In the genomic region with DNA sequence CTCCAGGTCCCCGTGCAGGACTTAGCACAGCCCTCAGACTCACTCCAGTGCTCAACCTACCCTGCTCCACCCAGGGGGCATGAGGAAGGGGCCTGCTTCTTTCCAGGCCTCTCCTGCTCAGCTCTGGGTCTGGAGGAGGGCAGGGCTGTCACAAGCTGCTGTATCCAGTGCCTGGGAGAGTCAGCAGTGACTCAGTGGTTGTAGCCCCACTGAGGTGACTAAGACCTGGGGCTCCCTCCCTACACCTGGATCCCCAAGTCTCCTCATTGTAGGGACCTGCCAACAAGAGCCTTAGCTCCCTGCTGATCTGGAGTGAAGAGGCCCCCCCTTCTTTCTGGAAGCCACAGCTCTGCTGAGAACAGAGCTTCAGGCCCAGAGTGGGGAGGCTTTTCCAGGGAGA, we compare ENCODE assay signal across 21 cellular contexts. TPM values are rescaled to one million over a fixed set of nuclear protein-coding genes. Genes with fewer than 3 reads are reported as not detected.
"Had no signal": no experiment of that assay in that cellular context is flagged by ENCODE, and none has a peak within 500 bp of the region (broad histone marks: within the 10 kb centered on the region; RNA-seq: fewer than 3 reads in every experiment).

No MANE protein-coding gene starts in this region.

- H3K27ac ChIP-seq: gastrocnemius medialis, heart left ventricle, left ventricle myocardium inferior, prostate gland, testis, upper lobe of left lung, WERI-Rb-1 had no signal

- ATAC-seq: activated T-cell treated with anti-CD3 and anti-CD28 coated beads, Interleukin-2, amount 50 U/mL, for 72 hours; effector memory CD8-positive, alpha-beta T cell; gastrocnemius medialis; heart left ventricle; mucosa of descending colon; stimulated activated memory B cell treated with anti-CD40 and anti-IgM and Interleukin-4, amounts not matched to agents 10 μg/mL and 1 μg/mL and 100 μg/mL, for 72 hours; T-helper 17 cell had no signal

- H3K9me3 ChIP-seq: gastrocnemius medialis, prostate gland, testis had no signal

- H3K4me2 ChIP-seq: smooth muscle cell had no signal

- H3K27me3 ChIP-seq: gastrocnemius medialis, heart left ventricle, testis, upper lobe of left lung had no signal

- H3K4me1 ChIP-seq: gastrocnemius medialis, prostate gland had no signal

- DNase-seq: activated CD4-positive, alpha-beta T cell treated with anti-CD3 and anti-CD28 coated beads for 1 hour; activated CD8-positive, alpha-beta memory T cell treated with anti-CD3 and anti-CD28 coated beads for 24 hours; activated effector memory CD4-positive, alpha-beta T cell treated with anti-CD3 and anti-CD28 coated beads, Interleukin-2, amount 50 U/mL, for 16 hours; activated T-cell treated with anti-CD3 and anti-CD28 coated beads, Interleukin-2, amount 50 U/mL, for 72 hours; effector memory CD8-positive, alpha-beta T cell; gastrocnemius medialis; heart left ventricle; kidney glomerular epithelial cell; left ventricle myocardium inferior; mucosa of descending colon; naive B cell; right cardiac atrium; stimulated activated CD4-positive, alpha-beta T cell treated with anti-CD3 and anti-CD28 coated beads, Interleukin-4, amount 100 ng/mL, for 24 hours; T-helper 17 cell; testis; upper lobe of left lung; WERI-Rb-1 had no signal

- H3K4me3 ChIP-seq: gastrocnemius medialis, heart left ventricle, left ventricle myocardium inferior, mucosa of descending colon, prostate gland, smooth muscle cell, testis, upper lobe of left lung had no signal

- H3K36me3 ChIP-seq: gastrocnemius medialis, heart left ventricle, left ventricle myocardium inferior, prostate gland, upper lobe of left lung, WERI-Rb-1 had no signal

RNA-seq across cellular contexts. Expression of a gene that starts 36.1 kb away (rescaled TPM):
- total RNA-seq: dermis microvascular lymphatic vessel endothelial cell, gastrocnemius medialis, prostate gland, T-helper 17 cell had no signal

RNA-seq across cellular contexts. Expression of a gene that starts 46.3 kb away (rescaled TPM):
- total RNA-seq: T-helper 17 cell had no signal
